ENCODE assay signal across 1 cellular context in the genomic region with DNA sequence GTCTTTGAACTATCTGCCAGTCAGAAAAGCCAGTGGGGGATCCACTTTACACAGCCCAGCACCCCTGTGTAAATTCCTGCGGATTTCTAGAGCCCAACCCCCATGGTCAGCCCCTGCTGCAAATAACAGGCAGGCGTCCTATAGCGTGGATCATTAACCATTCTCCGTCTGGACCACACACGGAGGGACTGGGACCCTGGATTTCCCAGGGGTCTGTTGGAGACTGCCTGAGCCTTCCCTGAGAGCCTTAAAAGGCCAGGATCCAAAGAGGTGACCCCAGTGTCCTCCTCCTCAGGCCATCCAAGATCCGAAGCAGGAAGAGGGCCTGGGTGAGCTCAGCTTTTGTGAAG.
TF ChIP-seq lines count a peak whose summit lies in the region.

No MANE protein-coding gene starts in this region.

TF ChIP-seq in GM23338, 12 proteins besides CTCF, POLR2A, EP300 and RAD21 (continued from another document):
- TF ChIP-seq, protein P1, sequence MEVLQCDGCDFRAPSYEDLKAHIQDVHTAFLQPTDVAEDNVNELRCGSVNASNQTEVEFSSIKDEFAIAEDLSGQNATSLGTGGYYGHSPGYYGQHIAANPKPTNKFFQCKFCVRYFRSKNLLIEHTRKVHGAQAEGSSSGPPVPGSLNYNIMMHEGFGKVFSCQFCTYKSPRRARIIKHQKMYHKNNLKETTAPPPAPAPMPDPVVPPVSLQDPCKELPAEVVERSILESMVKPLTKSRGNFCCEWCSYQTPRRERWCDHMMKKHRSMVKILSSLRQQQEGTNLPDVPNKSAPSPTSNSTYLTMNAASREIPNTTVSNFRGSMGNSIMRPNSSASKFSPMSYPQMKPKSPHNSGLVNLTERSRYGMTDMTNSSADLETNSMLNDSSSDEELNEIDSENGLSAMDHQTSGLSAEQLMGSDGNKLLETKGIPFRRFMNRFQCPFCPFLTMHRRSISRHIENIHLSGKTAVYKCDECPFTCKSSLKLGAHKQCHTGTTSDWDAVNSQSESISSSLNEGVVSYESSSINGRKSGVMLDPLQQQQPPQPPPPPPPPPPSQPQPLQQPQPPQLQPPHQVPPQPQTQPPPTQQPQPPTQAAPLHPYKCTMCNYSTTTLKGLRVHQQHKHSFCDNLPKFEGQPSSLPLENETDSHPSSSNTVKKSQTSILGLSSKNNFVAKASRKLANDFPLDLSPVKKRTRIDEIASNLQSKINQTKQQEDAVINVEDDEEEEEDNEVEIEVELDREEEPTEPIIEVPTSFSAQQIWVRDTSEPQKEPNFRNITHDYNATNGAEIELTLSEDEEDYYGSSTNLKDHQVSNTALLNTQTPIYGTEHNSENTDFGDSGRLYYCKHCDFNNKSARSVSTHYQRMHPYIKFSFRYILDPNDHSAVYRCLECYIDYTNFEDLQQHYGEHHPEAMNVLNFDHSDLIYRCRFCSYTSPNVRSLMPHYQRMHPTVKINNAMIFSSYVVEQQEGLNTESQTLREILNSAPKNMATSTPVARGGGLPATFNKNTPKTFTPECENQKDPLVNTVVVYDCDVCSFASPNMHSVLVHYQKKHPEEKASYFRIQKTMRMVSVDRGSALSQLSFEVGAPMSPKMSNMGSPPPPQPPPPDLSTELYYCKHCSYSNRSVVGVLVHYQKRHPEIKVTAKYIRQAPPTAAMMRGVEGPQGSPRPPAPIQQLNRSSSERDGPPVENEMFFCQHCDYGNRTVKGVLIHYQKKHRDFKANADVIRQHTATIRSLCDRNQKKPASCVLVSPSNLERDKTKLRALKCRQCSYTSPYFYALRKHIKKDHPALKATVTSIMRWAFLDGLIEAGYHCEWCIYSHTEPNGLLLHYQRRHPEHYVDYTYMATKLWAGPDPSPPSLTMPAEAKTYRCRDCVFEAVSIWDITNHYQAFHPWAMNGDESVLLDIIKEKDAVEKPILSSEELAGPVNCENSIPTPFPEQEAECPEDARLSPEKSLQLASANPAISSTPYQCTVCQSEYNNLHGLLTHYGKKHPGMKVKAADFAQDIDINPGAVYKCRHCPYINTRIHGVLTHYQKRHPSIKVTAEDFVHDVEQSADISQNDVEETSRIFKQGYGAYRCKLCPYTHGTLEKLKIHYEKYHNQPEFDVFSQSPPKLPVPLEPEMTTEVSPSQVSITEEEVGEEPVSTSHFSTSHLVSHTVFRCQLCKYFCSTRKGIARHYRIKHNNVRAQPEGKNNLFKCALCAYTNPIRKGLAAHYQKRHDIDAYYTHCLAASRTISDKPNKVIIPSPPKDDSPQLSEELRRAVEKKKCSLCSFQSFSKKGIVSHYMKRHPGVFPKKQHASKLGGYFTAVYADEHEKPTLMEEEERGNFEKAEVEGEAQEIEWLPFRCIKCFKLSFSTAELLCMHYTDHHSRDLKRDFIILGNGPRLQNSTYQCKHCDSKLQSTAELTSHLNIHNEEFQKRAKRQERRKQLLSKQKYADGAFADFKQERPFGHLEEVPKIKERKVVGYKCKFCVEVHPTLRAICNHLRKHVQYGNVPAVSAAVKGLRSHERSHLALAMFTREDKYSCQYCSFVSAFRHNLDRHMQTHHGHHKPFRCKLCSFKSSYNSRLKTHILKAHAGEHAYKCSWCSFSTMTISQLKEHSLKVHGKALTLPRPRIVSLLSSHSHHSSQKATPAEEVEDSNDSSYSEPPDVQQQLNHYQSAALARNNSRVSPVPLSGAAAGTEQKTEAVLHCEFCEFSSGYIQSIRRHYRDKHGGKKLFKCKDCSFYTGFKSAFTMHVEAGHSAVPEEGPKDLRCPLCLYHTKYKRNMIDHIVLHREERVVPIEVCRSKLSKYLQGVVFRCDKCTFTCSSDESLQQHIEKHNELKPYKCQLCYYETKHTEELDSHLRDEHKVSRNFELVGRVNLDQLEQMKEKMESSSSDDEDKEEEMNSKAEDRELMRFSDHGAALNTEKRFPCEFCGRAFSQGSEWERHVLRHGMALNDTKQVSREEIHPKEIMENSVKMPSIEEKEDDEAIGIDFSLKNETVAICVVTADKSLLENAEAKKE (CRISPR knock-in tag; IDR thresholded peaks at IDR 0.05): no peak
- TF ChIP-seq CREB1 (CRISPR knock-in tag; IDR thresholded peaks at IDR 0.05; ENCODE audit: low read depth): no peak
- TF ChIP-seq ZNF114 (CRISPR knock-in tag; IDR thresholded peaks at IDR 0.05): no peak
- no peak for TF ChIP-seq EZH2 (IDR thresholded peaks at IDR 0.05; ENCODE audit: low read depth, unreplicated experiment)
TF ChIP-seq in GM23338: peak in this region for 0.
